ENCODE assay signal across 10 cellular contexts in the genomic region with DNA sequence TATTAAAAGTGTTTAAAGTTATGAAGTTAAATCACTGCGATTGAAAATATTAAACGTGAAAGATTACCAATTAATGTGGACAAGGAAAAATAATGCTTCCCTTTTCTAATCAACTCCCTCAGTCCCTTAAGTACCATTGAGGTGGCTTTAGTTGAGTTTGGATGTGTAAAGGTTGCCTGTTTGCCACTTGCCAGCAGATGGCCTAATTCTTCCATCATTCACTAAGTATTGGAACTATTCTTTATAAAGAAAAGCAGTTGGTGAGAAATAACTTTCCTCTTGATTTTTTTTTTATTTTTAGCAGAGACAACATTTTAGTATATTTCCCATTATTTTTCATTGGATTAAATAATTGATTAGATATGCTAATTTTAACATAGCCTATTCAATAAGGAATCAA.
A peak's percentile ranks its signal among the peaks of the same experiment; 100 is the strongest.
DNase-seq lines count a peak whose midpoint lies in the region; ATAC-seq, FAIRE-seq and TF ChIP-seq lines count a peak whose summit lies in the region.
"Had no signal": no experiment of that assay in that cellular context is flagged by ENCODE, and none has a peak within 500 bp of the region (broad histone marks: within the 10 kb centered on the region; RNA-seq: fewer than 3 reads in every experiment).

No MANE protein-coding gene starts in this region.

- no peaks in the 10 kb centered on the region for H3K9me1 ChIP-seq in keratinocyte (ENCODE audit: control insufficient read depth, extremely low read depth, insufficient read depth, low read length)

- H3K4me3 ChIP-seq in Caco-2 (ENCODE audit: low read depth, low read length) (no peak overlapping the region), SK-N-MC (no peak overlapping the region), keratinocyte (ENCODE audit: control insufficient read depth in 2 of 3, extremely low read depth in 1 of 3, insufficient read depth in 2 of 3, low read depth in 1 of 3, low read length in 3 of 3) (no peak overlapping the region)
- H3K4me3 ChIP-seq: SJCRH30 had no signal

- intact Hi-C loops in Caco-2 (cut with micrococcal nuclease; ENCODE audit: unreplicated experiment), result loop anchor here (1.0 kb wide), 1 partner anchor 845 kb away; no protein-coding TSS in a partner anchor

- DNase-seq in Caco-2, result no peak
- peak; percentile 10 for DNase-seq in HCEC 1CT
- DNase-seq in SK-N-MC (ENCODE audit: low read depth, low spot score), result peak; percentile 22
- DNase-seq in keratinocyte (ENCODE audit: low read depth, low spot score), result no peak
- DNase-seq in NCI-H774 (lab: John Stamatoyannopoulos, UW), result no peak
- DNase-seq in amniotic stem cell (lab: John Stamatoyannopoulos, UW), result no peak
- DNase-seq: activated naive CD4-positive, alpha-beta T cell treated with anti-CD3 and anti-CD28 coated beads, Interleukin-2, amount 50 U/mL, for 16 hours had no signal

- H3K9me3 Mint-ChIP-seq in Caco-2 (ENCODE audit: unreplicated experiment), result no peaks in the 10 kb centered on the region

- ATAC-seq in GM21619 (IDR thresholded peaks at IDR 0.05; ENCODE audit: unreplicated experiment), result no peak
- no peak for ATAC-seq in GM18519 (IDR thresholded peaks at IDR 0.05; ENCODE audit: low FRiP score, unreplicated experiment)

- no peaks in the 10 kb centered on the region for H4K20me1 ChIP-seq in keratinocyte (ENCODE audit: control insufficient read depth, extremely low read depth, insufficient read depth, low read length)

- H2AFZ ChIP-seq in keratinocyte (ENCODE audit: control insufficient read depth, low read length), result no peak overlapping the region

- H3K79me2 ChIP-seq in keratinocyte (ENCODE audit: control insufficient read depth, insufficient read depth, low read length), result no peaks in the 10 kb centered on the region

- TF ChIP-seq CTCF in Caco-2 (IDR thresholded peaks at IDR 0.05; ENCODE audit: insufficient read depth in 1 of 2, low read depth in 1 of 2, low read length in 1 of 2, severe bottlenecking in 1 of 2, unreplicated experiment in 1 of 2) (peak; percentile 13 to 39), keratinocyte (optimal IDR thresholded peaks at IDR 0.05 in 1 of 3, IDR thresholded peaks at IDR 0.05 in 1 of 3, conservative IDR thresholded peaks at IDR 0.05 in 1 of 3; ENCODE audit: extremely low read depth in 1 of 3, insufficient read depth in 2 of 3, low read length in 3 of 3) (peak in 2 of 3 experiments; percentile 24 to 37)

- H3K4me1 ChIP-seq in Caco-2 (no peaks in the 10 kb centered on the region), keratinocyte (ENCODE audit: control insufficient read depth, extremely low read depth, insufficient read depth, low read length) (no peaks in the 10 kb centered on the region)

- no peaks in the 10 kb centered on the region for H3K36me3 ChIP-seq in Caco-2 (ENCODE audit: control insufficient read depth, insufficient read depth, low read length)
- no peaks in the 10 kb centered on the region for H3K36me3 ChIP-seq in SK-N-MC (ENCODE audit: insufficient read depth, low read length)
- H3K36me3 ChIP-seq in keratinocyte (ENCODE audit: control insufficient read depth in 2 of 2, extremely low read depth in 1 of 2, insufficient read depth in 2 of 2, low read length in 2 of 2), result no peaks in the 10 kb centered on the region
- H3K36me3 ChIP-seq: SJCRH30 had no signal

- H3K27ac ChIP-seq in SK-N-MC (no peak overlapping the region), keratinocyte (ENCODE audit: control insufficient read depth, insufficient read depth, low read length) (no peak overlapping the region)
- H3K27ac ChIP-seq: SJCRH30 had no signal

- H3K27ac Mint-ChIP-seq in Caco-2 (ENCODE audit: unreplicated experiment), result no peak overlapping the region

- no TSS peak for BruUV-seq in Caco-2 (replicated peaks; lab: Mats Ljungman, UMichigan)

- no peaks in the 10 kb centered on the region for H3K36me3 Mint-ChIP-seq in Caco-2 (ENCODE audit: insufficient read depth, unreplicated experiment)

- H3K27me3 ChIP-seq in Caco-2 (replicated peaks; ENCODE audit: control insufficient read depth, insufficient read depth, low read length) (no peaks in the 10 kb centered on the region), keratinocyte (ENCODE audit: control insufficient read depth, extremely low read depth, insufficient read depth, low read length) (no peaks in the 10 kb centered on the region)
- H3K27me3 ChIP-seq: SJCRH30 had no signal

- H3K9me3 ChIP-seq in Caco-2, result no peaks in the 10 kb centered on the region
- H3K9me3 ChIP-seq in SK-N-MC (ENCODE audit: low read depth, low read length), result no peaks in the 10 kb centered on the region
- H3K9me3 ChIP-seq in keratinocyte (ENCODE audit: control insufficient read depth, low read depth, low read length), result no peaks in the 10 kb centered on the region
- H3K9me3 ChIP-seq: SJCRH30 had no signal

- H3K4me1 Mint-ChIP-seq in Caco-2 (ENCODE audit: low read depth, unreplicated experiment), result no peaks in the 10 kb centered on the region

- H3K27me3 Mint-ChIP-seq in Caco-2 (ENCODE audit: insufficient read depth, unreplicated experiment), result peaks cover 3% of the 10 kb centered on the region

- no peak overlapping the region for H3K4me2 ChIP-seq in keratinocyte (ENCODE audit: control insufficient read depth, extremely low read depth, insufficient read depth, low read depth, low read length)

- POLR2A ChIA-PET in Caco-2 (lab: Charles Lee), result no interaction called here

- dilution Hi-C loops in keratinocyte (cut with MboI; ENCODE audit: extremely low pct_ligation_motif_present, low sequenced_read_pairs), result no loop called here

- CTCF ChIA-PET in Caco-2 (lab: Charles Lee), result no interaction called here

- H3K9ac ChIP-seq in SK-N-MC (ENCODE audit: insufficient read length), result no peak overlapping the region
- H3K9ac ChIP-seq in keratinocyte (ENCODE audit: control insufficient read depth, extremely low read depth, insufficient read depth, low read length), result no peak overlapping the region

- no peak overlapping the region for H3K4me3 Mint-ChIP-seq in Caco-2 (ENCODE audit: unreplicated experiment)

- FAIRE-seq in keratinocyte (lab: Jason Lieb, UNC), result no peak

Comparison
In these comparisons a context has a peak if more than half of its experiments do, and no peak if none do; other contexts are left out.
1. DNase-seq: peak in HCEC 1CT (single experiment) and SK-N-MC (single experiment); none in Caco-2 (0 of 2), keratinocyte (single experiment), NCI-H774 (single experiment) and amniotic stem cell (single experiment).